23 cellular contexts compared by ENCODE assay signal in genomic region chr1:11064942-11065341, GRCh38. TPM values are rescaled to one million over a fixed set of nuclear protein-coding genes. Genes with fewer than 3 reads are reported as not detected.
"Had no signal": no experiment of that assay in that cellular context is flagged by ENCODE, and none has a peak within 500 bp of the region (broad histone marks: within the 10 kb centered on the region; RNA-seq: fewer than 3 reads in every experiment).

No MANE protein-coding gene starts in this region.

- H3K4me1 ChIP-seq: colonic mucosa, foreskin keratinocyte, parathyroid adenoma had no signal

- H3K4me3 Mint-ChIP-seq: memory B cell; natural killer cell treated with Interleukin-12 subunit alpha and Interleukin-12 subunit beta and Interleukin-15 and Interleukin-18, amount 100 ng/mL, for 72 hours; neural progenitor cell had no signal

- H3K4me3 ChIP-seq: colonic mucosa, esophagus squamous epithelium, hepatocyte, left ventricle myocardium inferior, lower lobe of right lung, neural progenitor cell, psoas muscle had no signal

- H3K27me3 ChIP-seq: colonic mucosa, esophagus squamous epithelium, foreskin keratinocyte, hepatocyte, neural progenitor cell had no signal

- H3K27me3 Mint-ChIP-seq: memory B cell; natural killer cell treated with Interleukin-12 subunit alpha and Interleukin-12 subunit beta and Interleukin-15 and Interleukin-18, amount 100 ng/mL, for 72 hours had no signal

- H2AFZ ChIP-seq: hepatocyte, neural progenitor cell, parathyroid adenoma had no signal

- H3K9ac ChIP-seq: neural progenitor cell, parathyroid adenoma had no signal

- H3K27ac ChIP-seq: colonic mucosa, esophagus squamous epithelium, foreskin keratinocyte, hepatocyte, left ventricle myocardium inferior, lower lobe of right lung, neural progenitor cell, parathyroid adenoma, psoas muscle had no signal

- H3K79me2 ChIP-seq: parathyroid adenoma had no signal

- FAIRE-seq: kidney had no signal

- H3K9me3 ChIP-seq: colonic mucosa, esophagus squamous epithelium, lower lobe of right lung, psoas muscle had no signal

- DNase-seq: colonic mucosa; dermis blood vessel endothelial cell; esophagus squamous epithelium; foreskin keratinocyte; left cardiac atrium; left ventricle myocardium inferior; lower lobe of right lung; midbrain; nucleus accumbens; psoas muscle; retina; stimulated activated CD4-positive, alpha-beta T cell treated with anti-CD3 and anti-CD28 coated beads, Interleukin-12 subunit alpha, Interleukin-12 subunit beta, amount 100 ng/mL, for 4 hours; stimulated activated naive CD4-positive, alpha-beta T cell treated with Interleukin-2 at 50 U/mL for 16 hours; trophoblast cell had no signal

- H3K9me3 Mint-ChIP-seq: memory B cell; natural killer cell treated with Interleukin-12 subunit alpha and Interleukin-12 subunit beta and Interleukin-15 and Interleukin-18, amount 100 ng/mL, for 72 hours; neural progenitor cell had no signal

- H3K27ac Mint-ChIP-seq: memory B cell; natural killer cell treated with Interleukin-12 subunit alpha and Interleukin-12 subunit beta and Interleukin-15 and Interleukin-18, amount 100 ng/mL, for 72 hours; neural progenitor cell had no signal

- H3K4me2 ChIP-seq: hepatocyte, neural progenitor cell had no signal

- ATAC-seq: foreskin keratinocyte; left cardiac atrium; lower lobe of right lung; natural killer cell treated with Interleukin-12 subunit alpha and Interleukin-12 subunit beta and Interleukin-15 and Interleukin-18, amount 100 ng/mL, for 72 hours; psoas muscle; sciatic nerve had no signal

RNA-seq across cellular contexts. Expression of gene MASP2, which starts 17.9 kb away (rescaled TPM):
- total RNA-seq: dermis blood vessel endothelial cell, epithelial cell of proximal tubule, kidney, left cardiac atrium, left ventricle myocardium inferior, lower lobe of right lung, psoas muscle, sciatic nerve, urinary bladder had no signal
- polyA plus RNA-seq: urinary bladder had no signal
